10 cellular contexts compared by ENCODE assay signal in genomic region chr16:19980866-19981265, GRCh38.
DNase-seq lines count a peak whose midpoint lies in the region; ATAC-seq and TF ChIP-seq lines count a peak whose summit lies in the region.
"Had no signal": no experiment of that assay in that cellular context is flagged by ENCODE, and none has a peak within 500 bp of the region (broad histone marks: within the 10 kb centered on the region; RNA-seq: fewer than 3 reads in every experiment).

No MANE protein-coding gene starts in this region.

- H3K4me3 Mint-ChIP-seq in glutamatergic neuron (ENCODE audit: unreplicated experiment), result no peak overlapping the region
- H3K4me3 Mint-ChIP-seq in stimulated activated effector memory CD8-positive, alpha-beta T cell treated with anti-CD3 and anti-CD28 coated beads, Interleukin-12 subunit alpha, Interleukin-12 subunit beta, amount 100 ng/mL, for 72 hours, result no peak overlapping the region
- H3K4me3 Mint-ChIP-seq: activated naive CD4-positive, alpha-beta T cell treated with anti-CD3 and anti-CD28 coated beads, Interleukin-2, amount 10 ng/mL, durations not matched to agents 7 days and 5 days; T-helper 2 cell treated with Interferon-gamma antibody and Interleukin-4, amounts not matched to agents 5 μg/mL and 100 μg/mL, for 36 hours had no signal

- no peak overlapping the region for H3K4me3 ChIP-seq in PC-9

- H3K27me3 Mint-ChIP-seq in glutamatergic neuron (ENCODE audit: unreplicated experiment), result peaks cover 2% of the 10 kb centered on the region
- H3K27me3 Mint-ChIP-seq: activated naive CD4-positive, alpha-beta T cell treated with anti-CD3 and anti-CD28 coated beads, Interleukin-2, amount 10 ng/mL, durations not matched to agents 7 days and 5 days had no signal

- no TSS peak for BruUV-seq in PC-9 (replicated peaks; lab: Mats Ljungman, UMichigan)

- CTCF ChIA-PET in PC-9 (lab: Charles Lee), result no interaction called here

- TF ChIP-seq CTCF in PC-9 (conservative IDR thresholded peaks at IDR 0.05) (peak; percentile 37; the same call in 1 of the 2 replicates), glutamatergic neuron (IDR thresholded peaks at IDR 0.05; ENCODE audit: partially characterized antibody, unreplicated experiment) (peak; percentile 63)

- no peaks in the 10 kb centered on the region for H3K9me3 Mint-ChIP-seq in glutamatergic neuron (ENCODE audit: unreplicated experiment)
- no peaks in the 10 kb centered on the region for H3K9me3 Mint-ChIP-seq in stimulated activated effector memory CD8-positive, alpha-beta T cell treated with anti-CD3 and anti-CD28 coated beads, Interleukin-12 subunit alpha, Interleukin-12 subunit beta, amount 100 ng/mL, for 72 hours
- H3K9me3 Mint-ChIP-seq: activated naive CD4-positive, alpha-beta T cell treated with anti-CD3 and anti-CD28 coated beads, Interleukin-2, amount 10 ng/mL, durations not matched to agents 7 days and 5 days; T-helper 2 cell treated with Interferon-gamma antibody and Interleukin-4, amounts not matched to agents 5 μg/mL and 100 μg/mL, for 36 hours had no signal

- H3K36me3 ChIP-seq in PC-9 (ENCODE audit: low read depth), result no peaks in the 10 kb centered on the region

- H3K4me1 Mint-ChIP-seq in glutamatergic neuron (ENCODE audit: low read depth, unreplicated experiment), result no peaks in the 10 kb centered on the region
- H3K4me1 Mint-ChIP-seq in stimulated activated effector memory CD8-positive, alpha-beta T cell treated with anti-CD3 and anti-CD28 coated beads, Interleukin-12 subunit alpha, Interleukin-12 subunit beta, amount 100 ng/mL, for 72 hours, result no peaks in the 10 kb centered on the region
- H3K4me1 Mint-ChIP-seq: activated naive CD4-positive, alpha-beta T cell treated with anti-CD3 and anti-CD28 coated beads, Interleukin-2, amount 10 ng/mL, durations not matched to agents 7 days and 5 days had no signal

- POLR2A ChIA-PET in PC-9 (lab: Charles Lee; ENCODE audit: unreplicated experiment), result no interaction called here

- H3K79me2 ChIP-seq in PC-9 (ENCODE audit: low read depth), result no peaks in the 10 kb centered on the region

- peaks cover 2% of the 10 kb centered on the region for H3K36me3 Mint-ChIP-seq in glutamatergic neuron (ENCODE audit: unreplicated experiment)
- H3K36me3 Mint-ChIP-seq in stimulated activated effector memory CD8-positive, alpha-beta T cell treated with anti-CD3 and anti-CD28 coated beads, Interleukin-12 subunit alpha, Interleukin-12 subunit beta, amount 100 ng/mL, for 72 hours, result no peaks in the 10 kb centered on the region
- H3K36me3 Mint-ChIP-seq: activated naive CD4-positive, alpha-beta T cell treated with anti-CD3 and anti-CD28 coated beads, Interleukin-2, amount 10 ng/mL, durations not matched to agents 7 days and 5 days had no signal

- peaks cover 8% of the 10 kb centered on the region for H3K27me3 ChIP-seq in PC-9 (ENCODE audit: insufficient read depth, low read depth)

- H3K4me2 ChIP-seq in PC-9, result no peak overlapping the region

- H2AFZ ChIP-seq in PC-9, result no peak overlapping the region

- H3K4me1 ChIP-seq in PC-9 (replicated peaks; ENCODE audit: insufficient read depth), result no peaks in the 10 kb centered on the region

- H3F3A ChIP-seq in PC-9 (ENCODE audit: insufficient read depth, low read depth), result no peaks in the 10 kb centered on the region

- intact Hi-C loops in PC-9 (cut with micrococcal nuclease; ENCODE audit: unreplicated experiment), result no loop called here

- no peaks in the 10 kb centered on the region for H3K9me2 ChIP-seq in PC-9 (ENCODE audit: insufficient read depth)

- ATAC-seq in stimulated activated effector memory CD8-positive, alpha-beta T cell treated with anti-CD3 and anti-CD28 coated beads, Interleukin-12 subunit alpha, Interleukin-12 subunit beta, amount 100 ng/mL, for 72 hours, result no peak
- ATAC-seq in GM21360 (IDR thresholded peaks at IDR 0.05; ENCODE audit: unreplicated experiment), result no peak

- H3K27ac Mint-ChIP-seq in glutamatergic neuron (ENCODE audit: unreplicated experiment), result no peak overlapping the region
- no peak overlapping the region for H3K27ac Mint-ChIP-seq in stimulated activated effector memory CD8-positive, alpha-beta T cell treated with anti-CD3 and anti-CD28 coated beads, Interleukin-12 subunit alpha, Interleukin-12 subunit beta, amount 100 ng/mL, for 72 hours
- H3K27ac Mint-ChIP-seq: activated naive CD4-positive, alpha-beta T cell treated with anti-CD3 and anti-CD28 coated beads, Interleukin-2, amount 10 ng/mL, durations not matched to agents 7 days and 5 days; T-helper 2 cell treated with Interferon-gamma antibody and Interleukin-4, amounts not matched to agents 5 μg/mL and 100 μg/mL, for 36 hours had no signal

- no peaks in the 10 kb centered on the region for H3K9me3 ChIP-seq in PC-9 (ENCODE audit: insufficient read depth, low read depth)

- H3K27ac ChIP-seq in PC-9, result no peak overlapping the region

- H4K20me1 ChIP-seq in PC-9 (ENCODE audit: insufficient read depth), result no peaks in the 10 kb centered on the region

- DNase-seq in stimulated activated CD4-positive, alpha-beta T cell treated with anti-CD3 and anti-CD28 coated beads, Interleukin-15, amount 100 ng/mL, for 24 hours, result peak; percentile 12
- DNase-seq in stimulated activated CD4-positive, alpha-beta T cell treated with anti-CD3 and anti-CD28 coated beads, Interleukin-4, amount 100 ng/mL, for 24 hours, result no peak
- DNase-seq in PC-9, result no peak
- DNase-seq in glutamatergic neuron, result peak; percentile 26
- DNase-seq in NCI-H187 (lab: John Stamatoyannopoulos, UW), result no peak
- DNase-seq in stimulated activated effector memory CD8-positive, alpha-beta T cell treated with anti-CD3 and anti-CD28 coated beads, Interleukin-12 subunit alpha, Interleukin-12 subunit beta, amount 100 ng/mL, for 72 hours (ENCODE audit: low spot score in 2 of 2), result no peak
- DNase-seq in GDM1 (lab: John Stamatoyannopoulos, UW), result no peak
- DNase-seq: activated naive CD4-positive, alpha-beta T cell treated with anti-CD3 and anti-CD28 coated beads, Interleukin-2, amount 10 ng/mL, durations not matched to agents 7 days and 5 days had no signal

Comparison
In these comparisons a context has a peak if more than half of its experiments do, and no peak if none do; other contexts are left out.
1. DNase-seq: peak in stimulated activated CD4-positive, alpha-beta T cell treated with anti-CD3 and anti-CD28 coated beads, Interleukin-15, amount 100 ng/mL, for 24 hours (single experiment) and glutamatergic neuron (single experiment); none in stimulated activated CD4-positive, alpha-beta T cell treated with anti-CD3 and anti-CD28 coated beads, Interleukin-4, amount 100 ng/mL, for 24 hours (single experiment), PC-9 (0 of 2), NCI-H187 (0 of 2), stimulated activated effector memory CD8-positive, alpha-beta T cell treated with anti-CD3 and anti-CD28 coated beads, Interleukin-12 subunit alpha, Interleukin-12 subunit beta, amount 100 ng/mL, for 72 hours (0 of 2) and GDM1 (single experiment).